ENCODE assay signal across 8 cellular contexts in the genomic region with DNA sequence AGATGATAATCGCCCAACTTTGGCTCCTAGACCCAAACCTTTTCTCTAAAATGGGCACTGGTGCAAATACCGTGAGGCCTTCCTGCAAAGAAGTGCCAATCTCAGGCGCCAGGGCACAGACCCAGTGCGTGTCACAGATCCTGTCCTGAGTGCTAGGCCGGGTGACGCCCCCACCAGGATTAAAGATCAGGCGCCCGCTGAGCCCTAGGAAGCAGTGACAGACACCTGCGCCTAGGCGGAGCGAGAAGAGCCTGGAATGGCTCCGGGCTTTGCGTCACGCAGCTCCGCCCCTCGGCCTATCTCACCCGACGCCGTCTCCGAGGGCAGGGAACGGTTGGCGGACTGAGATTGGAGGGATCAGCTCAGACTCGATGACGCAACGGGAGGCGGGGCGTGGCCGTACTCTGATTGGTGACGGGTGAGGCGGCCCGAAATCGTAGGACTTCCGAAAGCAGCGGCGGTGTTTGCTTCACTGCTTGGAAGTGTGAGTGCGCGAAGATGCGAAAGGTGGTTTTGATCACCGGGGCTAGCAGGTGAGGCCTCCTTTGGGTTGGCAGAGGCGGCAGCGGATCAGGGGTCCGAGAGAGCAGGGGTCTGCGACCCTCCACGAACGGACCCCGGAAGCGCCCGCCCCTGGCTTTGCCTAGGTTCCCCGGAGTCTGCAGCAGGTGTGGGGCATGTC. TPM values are rescaled to one million over a fixed set of nuclear protein-coding genes. Genes with fewer than 3 reads are reported as not detected.
A peak's percentile ranks its signal among the peaks of the same experiment; 100 is the strongest.
DNase-seq lines count a peak whose midpoint lies in the region; ATAC-seq lines count a peak whose summit lies in the region.
"Not testable (repeated sequence)": the region's sequence is repeated elsewhere in the genome, so short reads cannot be mapped to it uniquely, and the experiment has no call there.

A gene with protein sequence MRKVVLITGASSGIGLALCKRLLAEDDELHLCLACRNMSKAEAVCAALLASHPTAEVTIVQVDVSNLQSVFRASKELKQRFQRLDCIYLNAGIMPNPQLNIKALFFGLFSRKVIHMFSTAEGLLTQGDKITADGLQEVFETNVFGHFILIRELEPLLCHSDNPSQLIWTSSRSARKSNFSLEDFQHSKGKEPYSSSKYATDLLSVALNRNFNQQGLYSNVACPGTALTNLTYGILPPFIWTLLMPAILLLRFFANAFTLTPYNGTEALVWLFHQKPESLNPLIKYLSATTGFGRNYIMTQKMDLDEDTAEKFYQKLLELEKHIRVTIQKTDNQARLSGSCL (plus strand): TSS at position 400 of the 682 bp plus-strand sequence. CDS start 99 bp downstream, at position 499.

- H3K4me3 Mint-ChIP-seq in dendritic cell treated with granulocyte-macrophage colony-stimulating factor and Interleukin-4, amounts not matched to agents 40 ng/mL and 50 ng/mL, for 4 days: peak within 1 kb of the TSS; percentile 86

- DNase-seq in C1 segment of cervical spinal cord (lab: John Stamatoyannopoulos, UW) (peak in 13 of 14 donors; percentile 27 to 91 (median 79)), NCI-H69 (lab: John Stamatoyannopoulos, UW) (peak; percentile 94), left lobe of liver (ENCODE audit: low spot score) (peak; percentile 96)
- peak; percentile 69 for DNase-seq in activated CD4-positive, alpha-beta T cell treated with anti-CD3 and anti-CD28 coated beads, Interleukin-2, amount 50 U/mL, for 1 hour
- DNase-seq in stimulated activated CD4-positive, alpha-beta T cell treated with anti-CD3 and anti-CD28 coated beads, Interleukin-2, amount 100 ng/mL, for 4 hours (ENCODE audit: low read depth): peak; percentile 63

- intact Hi-C loops in dendritic cell treated with granulocyte-macrophage colony-stimulating factor and Interleukin-4, amounts not matched to agents 40 ng/mL and 50 ng/mL, for 4 days (cut with micrococcal nuclease): not testable (repeated sequence)

- not testable (repeated sequence) for H3K9me3 Mint-ChIP-seq in dendritic cell treated with granulocyte-macrophage colony-stimulating factor and Interleukin-4, amounts not matched to agents 40 ng/mL and 50 ng/mL, for 4 days

- ATAC-seq in GM19397 (IDR thresholded peaks at IDR 0.05; ENCODE audit: unreplicated experiment) (peak; percentile 99), HG03521 (IDR thresholded peaks at IDR 0.05; ENCODE audit: unreplicated experiment) (peak; percentile 100), left lobe of liver (peak; percentile 92)

- H3K4me1 Mint-ChIP-seq in dendritic cell treated with granulocyte-macrophage colony-stimulating factor and Interleukin-4, amounts not matched to agents 40 ng/mL and 50 ng/mL, for 4 days (ENCODE audit: low read depth): not testable (repeated sequence)

- peak within 1 kb of the TSS; percentile 92 for H3K27ac Mint-ChIP-seq in dendritic cell treated with granulocyte-macrophage colony-stimulating factor and Interleukin-4, amounts not matched to agents 40 ng/mL and 50 ng/mL, for 4 days

- H3K27me3 Mint-ChIP-seq in dendritic cell treated with granulocyte-macrophage colony-stimulating factor and Interleukin-4, amounts not matched to agents 40 ng/mL and 50 ng/mL, for 4 days: not testable (repeated sequence)

- H3K36me3 Mint-ChIP-seq in dendritic cell treated with granulocyte-macrophage colony-stimulating factor and Interleukin-4, amounts not matched to agents 40 ng/mL and 50 ng/mL, for 4 days (ENCODE audit: low read depth): peaks cover 12% of the 10 kb centered on the region

RNA-seq across cellular contexts. Expression of the gene that starts here (rescaled TPM):
- total RNA-seq in left lobe of liver: 14.6 TPM

Comparison
In these comparisons a context has a peak if more than half of its experiments do, and no peak if none do; other contexts are left out.
1. Peak in every context shown above with its lines: DNase-seq and ATAC-seq.